22 cellular contexts compared by ENCODE assay signal in genomic region chr5:35990524-35990923, GRCh38. TPM values are rescaled to one million over a fixed set of nuclear protein-coding genes. Genes with fewer than 3 reads are reported as not detected.
A peak's percentile ranks its signal among the peaks of the same experiment; 100 is the strongest.
DNase-seq lines count a peak whose midpoint lies in the region; ATAC-seq and TF ChIP-seq lines count a peak whose summit lies in the region.
"Had no signal": no experiment of that assay in that cellular context is flagged by ENCODE, and none has a peak within 500 bp of the region (broad histone marks: within the 10 kb centered on the region; RNA-seq: fewer than 3 reads in every experiment).

No MANE protein-coding gene starts in this region.

- peaks cover 50% of the 10 kb centered on the region for H3K27me3 Mint-ChIP-seq in endodermal cell (ENCODE audit: insufficient read depth)
- H3K27me3 Mint-ChIP-seq in activated CD4-positive, alpha-beta T cell treated with anti-CD3 and anti-CD28 coated beads, Interleukin-2, amount 10 ng/mL, durations not matched to agents 7 days and 5 days, result peaks cover 15% of the 10 kb centered on the region
- peaks cover 10% of the 10 kb centered on the region for H3K27me3 Mint-ChIP-seq in CD8-positive, alpha-beta T cell (ENCODE audit: low read depth)

- peak overlapping the region; percentile 20 for H3K4me3 ChIP-seq in cardiac muscle cell
- no peak overlapping the region for H3K4me3 ChIP-seq in right cardiac atrium (ENCODE audit: low read length)
- H3K4me3 ChIP-seq in endodermal cell (ENCODE audit: low read length), result peak overlapping the region; percentile 84
- peak overlapping the region; percentile 54 to 61 (median 55) for H3K4me3 ChIP-seq in right lobe of liver
- H3K4me3 ChIP-seq in CD8-positive, alpha-beta T cell (ENCODE audit: low read depth, low read length), result no peak overlapping the region
- H3K4me3 ChIP-seq: A549, mucosa of descending colon, ovary, upper lobe of right lung had no signal

- CTCF ChIA-PET in activated CD4-positive, alpha-beta T cell treated with anti-CD3 and anti-CD28 coated beads, Interleukin-2, amount 10 ng/mL, durations not matched to agents 7 days and 5 days (lab: Charles Lee), result no interaction called here
- CTCF ChIA-PET in CD8-positive, alpha-beta T cell (lab: Charles Lee), result no interaction called here

- H3K4me1 ChIP-seq in cardiac muscle cell (ENCODE audit: low read depth) (peaks cover 6% of the 10 kb centered on the region), right cardiac atrium (ENCODE audit: control insufficient read depth, insufficient read depth, low read length) (no peaks in the 10 kb centered on the region), endodermal cell (ENCODE audit: control insufficient read depth, insufficient read depth, low read length) (no peaks in the 10 kb centered on the region), right lobe of liver (no peaks in the 10 kb centered on the region)
- no peaks in the 10 kb centered on the region for H3K4me1 ChIP-seq in CD8-positive, alpha-beta T cell (ENCODE audit: insufficient read depth, low read length)
- H3K4me1 ChIP-seq: A549, upper lobe of right lung had no signal

- peaks cover 3% of the 10 kb centered on the region for H3K9me3 ChIP-seq in cardiac muscle cell (ENCODE audit: low read depth)
- no peaks in the 10 kb centered on the region for H3K9me3 ChIP-seq in right cardiac atrium (ENCODE audit: control insufficient read depth, low read length)
- no peaks in the 10 kb centered on the region for H3K9me3 ChIP-seq in endodermal cell (ENCODE audit: control insufficient read depth, low read length)
- no peaks in the 10 kb centered on the region for H3K9me3 ChIP-seq in right lobe of liver
- H3K9me3 ChIP-seq in CD8-positive, alpha-beta T cell (ENCODE audit: low read length), result no peaks in the 10 kb centered on the region
- H3K9me3 ChIP-seq: A549, mucosa of descending colon, ovary, upper lobe of right lung had no signal

- TF ChIP-seq CTCF in cardiac muscle cell (IDR thresholded peaks at IDR 0.05; ENCODE audit: low read depth, low read length), result no peak
- no peak for TF ChIP-seq CTCF in endodermal cell (conservative IDR thresholded peaks at IDR 0.05)
- TF ChIP-seq CTCF in right lobe of liver (IDR thresholded peaks at IDR 0.05), result no peak
- TF ChIP-seq CTCF in CD8-positive, alpha-beta T cell (IDR thresholded peaks at IDR 0.05), result no peak

- H3K27ac ChIP-seq in cardiac muscle cell (no peak overlapping the region), right cardiac atrium (ENCODE audit: low read length) (no peak overlapping the region), endodermal cell (ENCODE audit: low read depth, low read length) (no peak overlapping the region), right lobe of liver (peak overlapping the region; percentile 66 to 86 (median 75))
- H3K27ac ChIP-seq in CD8-positive, alpha-beta T cell (ENCODE audit: low read depth, low read length), result no peak overlapping the region
- H3K27ac ChIP-seq: A549, ovary, upper lobe of right lung had no signal

- TF ChIP-seq POLR2A in right lobe of liver (IDR thresholded peaks at IDR 0.05) (no peak), GM18505 (IDR thresholded peaks at IDR 0.05; ENCODE audit: borderline replicate concordance, extremely low read depth, insufficient read depth, insufficient read length) (no peak)

- H3K9ac ChIP-seq in endodermal cell (ENCODE audit: extremely low read depth, low read length, poor library complexity, severe bottlenecking), result peak overlapping the region; percentile 66

- POLR2A ChIA-PET in activated CD4-positive, alpha-beta T cell treated with anti-CD3 and anti-CD28 coated beads, Interleukin-2, amount 10 ng/mL, durations not matched to agents 7 days and 5 days (lab: Charles Lee), result no interaction called here
- POLR2A ChIA-PET in CD8-positive, alpha-beta T cell (lab: Charles Lee), result no interaction called here

- intact Hi-C loops in right cardiac atrium (cut with DNase I), result no loop called here
- intact Hi-C loops in right lobe of liver (cut with DNase I), result no loop called here
- intact Hi-C loops in CD8-positive, alpha-beta T cell (cut with DNase I, micrococcal nuclease), result no loop called here

- H3K9me3 Mint-ChIP-seq in endodermal cell, result no peaks in the 10 kb centered on the region
- H3K9me3 Mint-ChIP-seq in activated CD4-positive, alpha-beta T cell treated with anti-CD3 and anti-CD28 coated beads, Interleukin-2, amount 10 ng/mL, durations not matched to agents 7 days and 5 days, result no peaks in the 10 kb centered on the region
- no peaks in the 10 kb centered on the region for H3K9me3 Mint-ChIP-seq in CD8-positive, alpha-beta T cell
- H3K9me3 Mint-ChIP-seq: activated naive CD4-positive, alpha-beta T cell treated with anti-CD3 and anti-CD28 coated beads for 36 hours; stimulated activated memory B cell treated with anti-CD40 and anti-IgM and Interleukin-4, amounts not matched to agents 10 μg/mL and 1 μg/mL and 100 μg/mL, for 72 hours had no signal

- H3K4me1 Mint-ChIP-seq in endodermal cell, result peaks cover 11% of the 10 kb centered on the region
- H3K4me1 Mint-ChIP-seq in activated CD4-positive, alpha-beta T cell treated with anti-CD3 and anti-CD28 coated beads, Interleukin-2, amount 10 ng/mL, durations not matched to agents 7 days and 5 days, result no peaks in the 10 kb centered on the region
- H3K4me1 Mint-ChIP-seq in CD8-positive, alpha-beta T cell (ENCODE audit: low read depth), result no peaks in the 10 kb centered on the region
- H3K4me1 Mint-ChIP-seq: stimulated activated memory B cell treated with anti-CD40 and anti-IgM and Interleukin-4, amounts not matched to agents 10 μg/mL and 1 μg/mL and 100 μg/mL, for 72 hours had no signal

- H3K27me3 ChIP-seq in cardiac muscle cell (no peaks in the 10 kb centered on the region), right cardiac atrium (ENCODE audit: control insufficient read depth, insufficient read depth) (peaks cover 4% of the 10 kb centered on the region), endodermal cell (ENCODE audit: control insufficient read depth, insufficient read depth, low read length, poor library complexity, severe bottlenecking) (peaks cover 17% of the 10 kb centered on the region), right lobe of liver (no peaks in the 10 kb centered on the region)
- no peaks in the 10 kb centered on the region for H3K27me3 ChIP-seq in CD8-positive, alpha-beta T cell (ENCODE audit: insufficient read depth, low read length)
- H3K27me3 ChIP-seq: ovary had no signal

- H3K36me3 ChIP-seq in cardiac muscle cell, result no peaks in the 10 kb centered on the region
- no peaks in the 10 kb centered on the region for H3K36me3 ChIP-seq in endodermal cell (ENCODE audit: control insufficient read depth, insufficient read depth, low read length)
- no peaks in the 10 kb centered on the region for H3K36me3 ChIP-seq in right lobe of liver
- no peaks in the 10 kb centered on the region for H3K36me3 ChIP-seq in CD8-positive, alpha-beta T cell (ENCODE audit: insufficient read depth, low read length)
- H3K36me3 ChIP-seq: ovary, upper lobe of right lung had no signal

- DNase-seq in cardiac muscle cell (ENCODE audit: low read depth in 1 of 2, low spot score in 1 of 2) (no peak), right cardiac atrium (no peak), endodermal cell (no peak), right lobe of liver (peak; percentile 50 to 76 (median 63))
- no peak for DNase-seq in activated CD4-positive, alpha-beta T cell treated with anti-CD3 and anti-CD28 coated beads, Interleukin-2, amount 10 ng/mL, durations not matched to agents 7 days and 5 days
- DNase-seq in CD8-positive, alpha-beta T cell, result no peak
- DNase-seq: activated CD4-positive, alpha-beta T cell treated with anti-CD3 and anti-CD28 coated beads for 48 hours; activated naive CD4-positive, alpha-beta T cell treated with anti-CD3 and anti-CD28 coated beads for 36 hours; cortex of kidney; mucosa of descending colon; NCI-H1417 treated with DMSO at 0.1 percent for 48 hours; ovary; upper lobe of right lung had no signal

- ATAC-seq in right cardiac atrium (no peak), right lobe of liver (peak; percentile 65 to 79 (median 74)), GM19328 (IDR thresholded peaks at IDR 0.05; ENCODE audit: unreplicated experiment) (no peak), GM18505 (IDR thresholded peaks at IDR 0.05; ENCODE audit: unreplicated experiment) (no peak)
- ATAC-seq in CD8-positive, alpha-beta T cell, result no peak
- ATAC-seq: A549; mucosa of descending colon; stimulated activated memory B cell treated with anti-CD40 and anti-IgM and Interleukin-4, amounts not matched to agents 10 μg/mL and 1 μg/mL and 100 μg/mL, for 72 hours; upper lobe of right lung had no signal

- peak overlapping the region; percentile 71 for H3K4me3 Mint-ChIP-seq in endodermal cell
- no peak overlapping the region for H3K4me3 Mint-ChIP-seq in activated CD4-positive, alpha-beta T cell treated with anti-CD3 and anti-CD28 coated beads, Interleukin-2, amount 10 ng/mL, durations not matched to agents 7 days and 5 days
- no peak overlapping the region for H3K4me3 Mint-ChIP-seq in CD8-positive, alpha-beta T cell
- H3K4me3 Mint-ChIP-seq: activated naive CD4-positive, alpha-beta T cell treated with anti-CD3 and anti-CD28 coated beads for 36 hours; stimulated activated memory B cell treated with anti-CD40 and anti-IgM and Interleukin-4, amounts not matched to agents 10 μg/mL and 1 μg/mL and 100 μg/mL, for 72 hours had no signal

- peak overlapping the region; percentile 82 for H3K27ac Mint-ChIP-seq in endodermal cell
- no peak overlapping the region for H3K27ac Mint-ChIP-seq in activated CD4-positive, alpha-beta T cell treated with anti-CD3 and anti-CD28 coated beads, Interleukin-2, amount 10 ng/mL, durations not matched to agents 7 days and 5 days
- no peak overlapping the region for H3K27ac Mint-ChIP-seq in CD8-positive, alpha-beta T cell
- H3K27ac Mint-ChIP-seq: activated naive CD4-positive, alpha-beta T cell treated with anti-CD3 and anti-CD28 coated beads for 36 hours; CD14-positive monocyte; stimulated activated memory B cell treated with anti-CD40 and anti-IgM and Interleukin-4, amounts not matched to agents 10 μg/mL and 1 μg/mL and 100 μg/mL, for 72 hours had no signal

- no peaks in the 10 kb centered on the region for H3K36me3 Mint-ChIP-seq in endodermal cell (ENCODE audit: low read depth)
- H3K36me3 Mint-ChIP-seq in activated CD4-positive, alpha-beta T cell treated with anti-CD3 and anti-CD28 coated beads, Interleukin-2, amount 10 ng/mL, durations not matched to agents 7 days and 5 days (ENCODE audit: low read depth), result no peaks in the 10 kb centered on the region
- H3K36me3 Mint-ChIP-seq in CD8-positive, alpha-beta T cell, result no peaks in the 10 kb centered on the region
- H3K36me3 Mint-ChIP-seq: CD14-positive monocyte; stimulated activated memory B cell treated with anti-CD40 and anti-IgM and Interleukin-4, amounts not matched to agents 10 μg/mL and 1 μg/mL and 100 μg/mL, for 72 hours had no signal

- 32% methylated on average over 11 of the region's 11 CpGs for WGBS in right cardiac atrium
- 34 to 46% methylated on average over 7 to 11 of the region's 11 CpGs for WGBS in endodermal cell (ENCODE audit: insufficient coverage in 1 of 2, insufficient read length in 1 of 2), 2 experiments
- WGBS in right lobe of liver (ENCODE audit: insufficient coverage, low coverage, low lambda C conversion rate, missing lambda C conversion rate), result 19% methylated on average over 6 of the region's 11 CpGs

RNA-seq across cellular contexts. Expression of gene UGT3A1, which starts 0.7 kb away (rescaled TPM):
- total RNA-seq in cardiac muscle cell, result 0.42 and 0.48 TPM in 2 replicates
- polyA plus RNA-seq in cardiac muscle cell, result 1.0 TPM in 1 of 2 replicates, not detected in the other
- total RNA-seq in right cardiac atrium, result not detected
- polyA plus RNA-seq in right cardiac atrium, result not detected
- 10 to 100 TPM in 1 of 2 donors, 1 to 10 TPM in 1; 4.7 to 10.6 TPM for total RNA-seq in endodermal cell
- polyA plus RNA-seq in endodermal cell (2013, experiment 1 of 2), result 1.6 TPM
- polyA plus RNA-seq in endodermal cell (2013, experiment 2 of 2), result 2.3 TPM
- 10 to 100 TPM; 14.7 to 62.1 (median 30.3) TPM for total RNA-seq in right lobe of liver
- not detected for total RNA-seq in activated CD4-positive, alpha-beta T cell treated with anti-CD3 and anti-CD28 coated beads, Interleukin-2, amount 10 ng/mL, durations not matched to agents 7 days and 5 days
- total RNA-seq in CD8-positive, alpha-beta T cell, result not detected
- total RNA-seq: activated naive CD4-positive, alpha-beta T cell treated with anti-CD3 and anti-CD28 coated beads for 36 hours; LHCN-M2; mucosa of descending colon; OCI-LY7; ovary; SK-MEL-5; upper lobe of right lung had no signal
- polyA plus RNA-seq: A549, CD14-positive monocyte, ovary had no signal

RNA-seq across cellular contexts. Expression of gene CAPSL, which starts 52.1 kb away (rescaled TPM):
- total RNA-seq in cardiac muscle cell (not detected in 2 replicates), right cardiac atrium (not detected), endodermal cell (not detected), right lobe of liver (not detected)
- polyA plus RNA-seq in cardiac muscle cell (not detected in 2 replicates), right cardiac atrium (not detected)
- not detected for polyA plus RNA-seq in endodermal cell (2013, experiment 1 of 2)
- polyA plus RNA-seq in endodermal cell (2013, experiment 2 of 2), result not detected
- not detected for total RNA-seq in activated CD4-positive, alpha-beta T cell treated with anti-CD3 and anti-CD28 coated beads, Interleukin-2, amount 10 ng/mL, durations not matched to agents 7 days and 5 days
- total RNA-seq in CD8-positive, alpha-beta T cell, result not detected
- total RNA-seq: mucosa of descending colon, SK-MEL-5, upper lobe of right lung had no signal
- polyA plus RNA-seq: A549, CD14-positive monocyte, esophagus, ovary had no signal

Comparison
In these comparisons a context has a peak if more than half of its experiments do, and no peak if none do; other contexts are left out.
1. H3K4me3 ChIP-seq: peak in cardiac muscle cell (single experiment), endodermal cell (single experiment) and right lobe of liver (3 of 3); none in right cardiac atrium (single experiment) and CD8-positive, alpha-beta T cell (single experiment).
2. DNase-seq: peak in right lobe of liver (3 of 3); none in cardiac muscle cell (0 of 2), right cardiac atrium (0 of 3), endodermal cell (single experiment), activated CD4-positive, alpha-beta T cell treated with anti-CD3 and anti-CD28 coated beads, Interleukin-2, amount 10 ng/mL, durations not matched to agents 7 days and 5 days (single experiment) and CD8-positive, alpha-beta T cell (0 of 7).
3. H3K27ac ChIP-seq: peak in right lobe of liver (3 of 3); none in cardiac muscle cell (single experiment), right cardiac atrium (single experiment), endodermal cell (single experiment) and CD8-positive, alpha-beta T cell (single experiment).
4. ATAC-seq: peak in right lobe of liver (4 of 4); none in right cardiac atrium (0 of 2), GM19328 (single experiment), GM18505 (single experiment) and CD8-positive, alpha-beta T cell (single experiment).